Comparison of ENCODE assay signal across 22 cellular contexts in genomic region chr3:186594591-186595113, GRCh38. TPM values are rescaled to one million over a fixed set of nuclear protein-coding genes. Genes with fewer than 3 reads are reported as not detected.
DNase-seq lines count a peak whose midpoint lies in the region; ATAC-seq and TF ChIP-seq lines count a peak whose summit lies in the region.
"Had no signal": no experiment of that assay in that cellular context is flagged by ENCODE, and none has a peak within 500 bp of the region (broad histone marks: within the 10 kb centered on the region; RNA-seq: fewer than 3 reads in every experiment).

No MANE protein-coding gene starts in this region.

- no peak overlapping the region for H3K4me2 ChIP-seq in osteoblast (ENCODE audit: insufficient read depth, low read length)
- H3K4me2 ChIP-seq: KMS-11 had no signal

- H3K9me3 ChIP-seq in osteoblast (ENCODE audit: low read depth, low read length) = no peaks in the 10 kb centered on the region
- H3K9me3 ChIP-seq: Peyer's patch had no signal

- no peak overlapping the region for H2AFZ ChIP-seq in osteoblast (ENCODE audit: low read length)

- H3K4me1 Mint-ChIP-seq in activated T-cell treated with anti-CD3 and anti-CD28 coated beads, Interleukin-2, amount 50 U/mL, for 4 hours (ENCODE audit: low read depth) = peaks cover 12% of the 10 kb centered on the region

- H3K27me3 Mint-ChIP-seq in activated T-cell treated with anti-CD3 and anti-CD28 coated beads, Interleukin-2, amount 50 U/mL, for 4 hours (ENCODE audit: low read depth) = peaks cover 2% of the 10 kb centered on the region

- no peaks in the 10 kb centered on the region for H3K79me2 ChIP-seq in osteoblast (ENCODE audit: insufficient read depth, low read length)

- H3K27me3 ChIP-seq in osteoblast (ENCODE audit: insufficient read depth, low read length) = no peaks in the 10 kb centered on the region
- H3K27me3 ChIP-seq: Peyer's patch had no signal

- TF ChIP-seq CTCF in osteoblast (IDR thresholded peaks at IDR 0.05; ENCODE audit: extremely low read depth, low read depth, low read length) = no peak

- in situ Hi-C loops in KBM-7 (cut with MboI; ENCODE audit: low pct_unique_long_range_greater_than_20kb, low sequenced_read_pairs) = no loop called here

- ATAC-seq in activated T-cell treated with anti-CD3 and anti-CD28 coated beads, Interleukin-2, amount 50 U/mL, for 4 hours = no peak

- H4K20me1 ChIP-seq in osteoblast (ENCODE audit: insufficient read depth, low read length) = no peaks in the 10 kb centered on the region

- H3K4me1 ChIP-seq in osteoblast (ENCODE audit: insufficient read depth, low read length) = peaks cover 3% of the 10 kb centered on the region

- H3K4me3 ChIP-seq in osteoblast (ENCODE audit: insufficient read depth, low read length) = no peak overlapping the region
- H3K4me3 ChIP-seq: Peyer's patch had no signal

- no peak overlapping the region for H3K4me3 Mint-ChIP-seq in activated T-cell treated with anti-CD3 and anti-CD28 coated beads, Interleukin-2, amount 50 U/mL, for 4 hours
- H3K4me3 Mint-ChIP-seq: CD8-positive, alpha-beta memory T cell had no signal

- DNase-seq in NCI-H146 (lab: John Stamatoyannopoulos, UW) (peak; percentile 12), NCI-H146 treated with DMSO at 0.1 percent for 48 hours (lab: John Stamatoyannopoulos, UW; ENCODE audit: unreplicated experiment) (no peak), left kidney (ENCODE audit: low read depth, low spot score) (peak; percentile 4), osteoblast (ENCODE audit: insufficient read length, low spot score, missing footprints) (peak; percentile 11), KBM-7 (no peak)
- no peak for DNase-seq in activated T-cell treated with anti-CD3 and anti-CD28 coated beads, Interleukin-2, amount 50 U/mL, for 4 hours
- DNase-seq: Calu3; CD8-positive, alpha-beta memory T cell; DMS79; NCI-H1105; NCI-H1694; NCI-H2081; NCI-H2171; NCI-H345; NCI-H524 had no signal

- H3K36me3 ChIP-seq in osteoblast (ENCODE audit: insufficient read depth, low read length) = no peaks in the 10 kb centered on the region
- H3K36me3 ChIP-seq: Peyer's patch had no signal

- no peak overlapping the region for H3K27ac ChIP-seq in osteoblast (ENCODE audit: low read depth, low read length)
- H3K27ac ChIP-seq: C4-2B, HL-60, KMS-11 had no signal

- no peaks in the 10 kb centered on the region for H3K36me3 Mint-ChIP-seq in activated T-cell treated with anti-CD3 and anti-CD28 coated beads, Interleukin-2, amount 50 U/mL, for 4 hours (ENCODE audit: insufficient read depth)
- H3K36me3 Mint-ChIP-seq: CD8-positive, alpha-beta memory T cell had no signal

- no peaks in the 10 kb centered on the region for H3K9me3 Mint-ChIP-seq in activated T-cell treated with anti-CD3 and anti-CD28 coated beads, Interleukin-2, amount 50 U/mL, for 4 hours
- H3K9me3 Mint-ChIP-seq: CD8-positive, alpha-beta memory T cell had no signal

RNA-seq across cellular contexts. Expression of gene AHSG, which starts 18.2 kb away (rescaled TPM):
- total RNA-seq in osteoblast = not detected in 2 replicates
- total RNA-seq in activated T-cell treated with anti-CD3 and anti-CD28 coated beads, Interleukin-2, amount 50 U/mL, for 4 hours = under 1 TPM; 0.66 to 0.86 (median 0.84) TPM
- total RNA-seq: A172; CD8-positive, alpha-beta memory T cell; HT-29; OCI-LY7; Peyer's patch had no signal

RNA-seq across cellular contexts. Expression of gene DNAJB11, which starts 24.1 kb away (rescaled TPM):
- total RNA-seq in osteoblast = 33.9 and 35.8 TPM in 2 replicates
- 10 to 100 TPM; 88.5 to 98.1 (median 91.1) TPM for total RNA-seq in activated T-cell treated with anti-CD3 and anti-CD28 coated beads, Interleukin-2, amount 50 U/mL, for 4 hours

RNA-seq across cellular contexts. Expression of gene TBCCD1, which starts 27.5 kb away (rescaled TPM):
- total RNA-seq in osteoblast = 15.6 and 20.0 TPM in 2 replicates
- 10 to 100 TPM; 12.1 to 14.4 (median 12.4) TPM for total RNA-seq in activated T-cell treated with anti-CD3 and anti-CD28 coated beads, Interleukin-2, amount 50 U/mL, for 4 hours

RNA-seq across cellular contexts. Expression of gene FETUB, which starts 45.5 kb away (rescaled TPM):
- total RNA-seq in osteoblast = not detected in 2 replicates
- total RNA-seq in activated T-cell treated with anti-CD3 and anti-CD28 coated beads, Interleukin-2, amount 50 U/mL, for 4 hours = not detected
- total RNA-seq: Calu3; CD8-positive, alpha-beta memory T cell; HT-29; OCI-LY7; Peyer's patch had no signal

RNA-seq across cellular contexts. Expression of gene CRYGS, which starts 50.5 kb away (rescaled TPM):
- 0.88 and 1.8 TPM in 2 replicates for total RNA-seq in osteoblast
- total RNA-seq in activated T-cell treated with anti-CD3 and anti-CD28 coated beads, Interleukin-2, amount 50 U/mL, for 4 hours = 1 to 10 TPM; 1.7 to 1.8 (median 1.8) TPM

Comparison
In these comparisons a context has a peak if more than half of its experiments do, and no peak if none do; other contexts are left out.
1. DNase-seq: peak in NCI-H146 (single experiment), left kidney (single experiment) and osteoblast (single experiment); none in NCI-H146 treated with DMSO at 0.1 percent for 48 hours (single experiment), activated T-cell treated with anti-CD3 and anti-CD28 coated beads, Interleukin-2, amount 50 U/mL, for 4 hours (single experiment) and KBM-7 (single experiment).